Comparison of ENCODE assay signal across 6 cellular contexts in genomic region chr16:26802965-26803364, GRCh38.
"Had no signal": no experiment of that assay in that cellular context is flagged by ENCODE, and none has a peak within 500 bp of the region (broad histone marks: within the 10 kb centered on the region; RNA-seq: fewer than 3 reads in every experiment).

No MANE protein-coding gene starts in this region.

- DNase-seq: IMR-90, KBM-7, KG1 had no signal

- H3K4me2 ChIP-seq: KMS-11 had no signal

- H3K27ac ChIP-seq: HL-60, KMS-11 had no signal

- H3K9ac ChIP-seq: KMS-11 had no signal

- FAIRE-seq: HTR-8/SVneo had no signal
